Comparison of ENCODE assay signal across 8 cellular contexts in the genomic region with DNA sequence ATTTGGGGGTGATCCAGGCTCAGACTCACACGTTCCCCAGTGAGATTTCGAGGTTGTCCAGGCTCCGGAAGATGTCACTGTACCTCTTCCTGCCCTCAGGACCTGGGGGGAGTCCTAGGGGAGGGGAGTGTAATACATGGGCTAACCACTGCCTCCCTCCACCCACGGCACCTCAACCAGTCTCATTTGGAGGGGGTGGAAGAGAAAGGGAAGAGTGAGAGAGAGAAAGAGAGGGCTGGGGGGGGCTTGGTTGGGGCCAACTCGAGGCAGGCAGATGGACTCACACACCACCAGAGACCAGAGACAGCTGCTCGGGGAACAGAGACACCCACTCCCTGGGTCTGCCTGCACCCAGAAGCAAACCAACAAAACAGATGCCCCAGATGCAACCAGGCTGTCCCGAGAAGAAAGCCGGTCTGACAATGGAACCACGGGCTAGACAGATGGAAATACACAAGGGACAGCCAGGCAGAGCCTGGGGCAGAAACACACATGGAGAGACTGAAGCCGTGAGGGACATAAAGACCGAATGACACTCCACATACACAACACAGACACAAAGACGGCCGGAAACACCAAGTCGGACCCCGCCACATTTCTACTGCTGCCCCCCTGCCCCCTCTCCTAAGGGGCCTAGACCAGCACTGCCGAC. TPM values are rescaled to one million over a fixed set of nuclear protein-coding genes. Genes with fewer than 3 reads are reported as not detected.
A peak's percentile ranks its signal among the peaks of the same experiment; 100 is the strongest.
DNase-seq lines count a peak whose midpoint lies in the region; ATAC-seq, FAIRE-seq and TF ChIP-seq lines count a peak whose summit lies in the region.

No MANE protein-coding gene starts in this region.

- H3K27ac Mint-ChIP-seq in CD8-positive, alpha-beta memory T cell: peak overlapping the region; percentile 90 to 100 (median 97)

- ATAC-seq in GM21825 (IDR thresholded peaks at IDR 0.05; ENCODE audit: unreplicated experiment) (peak; percentile 14), HepG2 (peak; percentile 38)

- no peaks in the 10 kb centered on the region for H3K9me3 Mint-ChIP-seq in CD8-positive, alpha-beta memory T cell

- no peaks in the 10 kb centered on the region for H3K27me3 ChIP-seq in CD8-positive, alpha-beta memory T cell (ENCODE audit: insufficient read depth, low read length, poor library complexity, severe bottlenecking)
- no peaks in the 10 kb centered on the region for H3K27me3 ChIP-seq in HepG2 (ENCODE audit: control insufficient read depth in 1 of 2, insufficient read depth in 2 of 2, low read length in 2 of 2)

- peak overlapping the region; percentile 84 for H3K27ac ChIP-seq in CD8-positive, alpha-beta memory T cell (ENCODE audit: low read depth, low read length)
- H3K27ac ChIP-seq in OCI-LY7 (ENCODE audit: low read depth, low read length, poor library complexity, severe bottlenecking) (peak overlapping the region; percentile 90), HepG2 (ENCODE audit: extremely low read length, insufficient read depth, low read length) (no peak overlapping the region)

- BruUV-seq in OCI-LY7 (replicated peaks; lab: Mats Ljungman, UMichigan): no TSS peak
- BruUV-seq in HepG2 (replicated peaks; lab: Mats Ljungman, UMichigan): no TSS peak

- peak overlapping the region; percentile 26; the same call in 1 of the 2 replicates for H2AFZ ChIP-seq in OCI-LY7 (ENCODE audit: low read length)
- H2AFZ ChIP-seq in HepG2 (ENCODE audit: low read length): no peak overlapping the region

- H3K4me3 Mint-ChIP-seq in CD8-positive, alpha-beta memory T cell: peak overlapping the region; percentile 91 to 100 (median 98)

- no peaks in the 10 kb centered on the region for H4K20me1 ChIP-seq in OCI-LY7 (ENCODE audit: insufficient read depth, low read length)
- no peaks in the 10 kb centered on the region for H4K20me1 ChIP-seq in HepG2 (ENCODE audit: insufficient read depth, low read length)

- no peak for FAIRE-seq in HepG2 (lab: Jason Lieb, UNC)

- peak overlapping the region; percentile 87 for H3K4me2 ChIP-seq in OCI-LY7 (ENCODE audit: low read length)
- H3K4me2 ChIP-seq in HepG2 (ENCODE audit: low read depth, low read length): peak overlapping the region; percentile 87

- 23% methylated on average over 15 of the region's 16 CpGs for WGBS in HepG2 (ENCODE audit: low lambda C conversion rate)

- in situ Hi-C loops in astrocyte of the cerebellum (cut with HindIII; ENCODE audit: low sequenced_read_pairs) (no loop called here), HepG2 (cut with HindIII; ENCODE audit: extremely low pct_ligation_motif_present, low pct_unique_long_range_greater_than_20kb) (loop anchor here (5.0 kb wide), 1 partner anchor 105 kb away; a partner anchor contains a TSS)

- TF ChIP-seq POLR2A in HepG2 (IDR thresholded peaks at IDR 0.05; ENCODE audit: insufficient read depth in 1 of 2, low read depth in 2 of 2, low read length in 2 of 2): no peak

- H3K4me1 Mint-ChIP-seq in CD8-positive, alpha-beta memory T cell: peaks cover 13 to 29% (median 18%) of the 10 kb centered on the region in 3 donors

- peaks cover 16% of the 10 kb centered on the region; the same call in 1 of the 2 replicates for H3K79me2 ChIP-seq in OCI-LY7 (ENCODE audit: insufficient read depth, low read depth, low read length)
- H3K79me2 ChIP-seq in HepG2 (ENCODE audit: insufficient read depth, low read length): no peaks in the 10 kb centered on the region

- H3K27me3 Mint-ChIP-seq in CD8-positive, alpha-beta memory T cell: no peaks in the 10 kb centered on the region

- H3K4me3 ChIP-seq in CD8-positive, alpha-beta memory T cell (ENCODE audit: low read length): peak overlapping the region; percentile 99
- H3K4me3 ChIP-seq in OCI-LY7 (ENCODE audit: low read depth, low read length, poor library complexity, severe bottlenecking) (peak overlapping the region; percentile 78), astrocyte of the cerebellum (ENCODE audit: low read depth, low read length) (peak overlapping the region; percentile 92), HepG2 (replicated peaks in 1 of 3; ENCODE audit: insufficient read depth in 1 of 3, low read depth in 2 of 3, low read length in 3 of 3) (peak overlapping the region; percentile 86 to 88 (median 88))

- TF ChIP-seq CTCF in OCI-LY7 (conservative IDR thresholded peaks at IDR 0.05; ENCODE audit: low read length): no peak
- TF ChIP-seq CTCF in astrocyte of the cerebellum (IDR thresholded peaks at IDR 0.05; ENCODE audit: low read depth, low read length, missing control alignments): no peak
- TF ChIP-seq CTCF in HepG2 (CRISPR knock-in tag; IDR thresholded peaks at IDR 0.05): no peak

- no peak for TF ChIP-seq EP300 in HepG2 (IDR thresholded peaks at IDR 0.05; ENCODE audit: low read depth in 2 of 2, low read length in 2 of 2)
- TF ChIP-seq EP300 in HepG2 (CRISPR knock-in tag; IDR thresholded peaks at IDR 0.05; ENCODE audit: borderline replicate concordance): no peak

- peak overlapping the region; percentile 65 for H3K9ac ChIP-seq in HepG2 (ENCODE audit: insufficient read depth, low read depth, low read length)

- no peaks in the 10 kb centered on the region for H3K9me3 ChIP-seq in CD8-positive, alpha-beta memory T cell (ENCODE audit: low read length)
- no peaks in the 10 kb centered on the region for H3K9me3 ChIP-seq in OCI-LY7 (ENCODE audit: low read length)
- no peaks in the 10 kb centered on the region for H3K9me3 ChIP-seq in HepG2 (ENCODE audit: low read length)

- no peak for TF ChIP-seq RAD21 in HepG2 (CRISPR knock-in tag; IDR thresholded peaks at IDR 0.05)

- peaks cover 0 to 79% (median 4%) of the 10 kb centered on the region in 3 donors for H3K36me3 Mint-ChIP-seq in CD8-positive, alpha-beta memory T cell

- POLR2A ChIA-PET in CD8-positive, alpha-beta memory T cell (lab: Charles Lee): no interaction called here
- POLR2A ChIA-PET in OCI-LY7 (lab: Charles Lee) (no interaction called here), HepG2 (lab: Yijun Ruan, JAX) (no interaction called here)

- peaks cover 25% of the 10 kb centered on the region for H3K36me3 ChIP-seq in CD8-positive, alpha-beta memory T cell (ENCODE audit: insufficient read depth, low read length)
- H3K36me3 ChIP-seq in OCI-LY7 (ENCODE audit: insufficient read depth, low read length): peaks cover 62% of the 10 kb centered on the region
- peaks cover 5 to 27% of the 10 kb centered on the region in 2 experiments; a peak in 4 of 5 replicates for H3K36me3 ChIP-seq in HepG2 (replicated peaks in 1 of 2; ENCODE audit: control insufficient read depth in 1 of 2, insufficient read depth in 2 of 2, low read length in 2 of 2)

- H3K4me1 ChIP-seq in CD8-positive, alpha-beta memory T cell (ENCODE audit: insufficient read depth, low read length): peaks cover 20% of the 10 kb centered on the region
- peaks cover 21% of the 10 kb centered on the region for H3K4me1 ChIP-seq in OCI-LY7 (ENCODE audit: insufficient read depth, low read length, poor library complexity, severe bottlenecking)
- H3K4me1 ChIP-seq in HepG2 (ENCODE audit: insufficient read depth, low read length): no peaks in the 10 kb centered on the region

- CTCF ChIA-PET in CD8-positive, alpha-beta memory T cell (lab: Charles Lee): no interaction called here
- CTCF ChIA-PET in OCI-LY7 (lab: Charles Lee; ENCODE audit: unreplicated experiment) (no interaction called here), HepG2 (lab: Yijun Ruan, JAX; ENCODE audit: low intra/inter-chr PET ratio, low total read pairs) (interaction anchor here (0.8 to 2.4 kb wide), 2 partner anchors 88 to 110 kb away, joined by 3 to 23 read pairs; no protein-coding TSS in a partner anchor)

- DNase-seq in CD8-positive, alpha-beta memory T cell: peak; percentile 27 to 69 (median 41)
- peak; percentile 29 for DNase-seq in OCI-LY7 (ENCODE audit: low spot score)
- no peak for DNase-seq in astrocyte of the cerebellum (ENCODE audit: low read depth)
- no peak for DNase-seq in HepG2 (ENCODE audit: low spot score)
- DNase-seq in stimulated activated CD8-positive, alpha-beta memory T cell treated with anti-CD3 and anti-CD28 coated beads, Interleukin-4, amount 100 ng/mL, for 48 hours: peak; percentile 69
- no peak for DNase-seq in NCI-H2227 treated with DMSO at 0.1 percent for 48 hours (lab: John Stamatoyannopoulos, UW)
- DNase-seq in NCI-H128 (lab: John Stamatoyannopoulos, UW; ENCODE audit: unreplicated experiment): no peak

- H3K9me2 ChIP-seq in OCI-LY7 (ENCODE audit: insufficient read depth, low read length): no peaks in the 10 kb centered on the region

- intact Hi-C loops in OCI-LY7 (cut with micrococcal nuclease; ENCODE audit: unreplicated experiment): loop anchor here (1.0 kb wide), 1 partner anchor 110 kb away; no protein-coding TSS in a partner anchor
- intact Hi-C loops in HepG2 (cut with micrococcal nuclease; ENCODE audit: unreplicated experiment): loop anchor here (5.0 kb wide), 1 partner anchor 110 kb away; no protein-coding TSS in a partner anchor

RNA-seq across cellular contexts. Expression of a gene that starts 0.8 kb away (rescaled TPM):
- 10 to 100 TPM; 54.5 to 60.3 TPM for total RNA-seq in CD8-positive, alpha-beta memory T cell
- polyA plus RNA-seq in CD8-positive, alpha-beta memory T cell: 71.3 TPM
- 30.1 and 34.7 TPM in 2 replicates for total RNA-seq in OCI-LY7 (2014; rRNA removed; shearing (Covaris generic))
- 41.6 and 48.7 TPM in 2 replicates for total RNA-seq in OCI-LY7 (2022)
- total RNA-seq in HepG2 (2016; rRNA removed; fragmentation: Illumina TruSeq; extraction: Trizol): 1.3 and 1.8 TPM in 2 replicates
- 0.88 and 1.5 TPM in 2 replicates for total RNA-seq in HepG2 (2016; cell fraction: cytosol; rRNA removed; fragmentation: Illumina TruSeq; extraction: Trizol; ENCODE audit: low read depth)
- 1.4 and 1.5 TPM in 2 replicates for total RNA-seq in HepG2 (2016; cell fraction: insoluble cytoplasmic fraction; rRNA removed; fragmentation: Illumina TruSeq; extraction: Trizol)
- total RNA-seq in HepG2 (2016; cell fraction: membrane; rRNA removed; fragmentation: Illumina TruSeq; extraction: Trizol): 0.80 and 1.5 TPM in 2 replicates
- 1.7 and 2.0 TPM in 2 replicates for total RNA-seq in HepG2 (2016; cell fraction: nucleus; rRNA removed; fragmentation: Illumina TruSeq; extraction: Trizol)
- polyA plus RNA-seq in HepG2 (2011; rRNA removed): 1.4 and 1.5 TPM in 2 replicates
- 0.62 and 0.71 TPM in 2 replicates for polyA plus RNA-seq in HepG2 (2011; cell fraction: cytosol; rRNA removed)
- 16.5 and 21.4 TPM in 2 replicates for polyA plus RNA-seq in HepG2 (2011; cell fraction: nucleus; rRNA removed)
- polyA plus RNA-seq in HepG2 (2012): 2.1 and 3.2 TPM in 2 replicates
- polyA plus RNA-seq in HepG2 (2016; cell fraction: cytosol; fragmentation: Illumina TruSeq; extraction: Trizol; ENCODE audit: low read depth): 0.38 and 0.47 TPM in 2 replicates
- 1.8 and 2.2 TPM in 2 replicates for polyA plus RNA-seq in HepG2 (2016; cell fraction: insoluble cytoplasmic fraction; fragmentation: Illumina TruSeq; extraction: Trizol; ENCODE audit: low read depth)
- polyA plus RNA-seq in HepG2 (2016; cell fraction: membrane; fragmentation: Illumina TruSeq; extraction: Trizol; ENCODE audit: low read depth): 0.83 and 0.98 TPM in 2 replicates
- 4.6 and 6.5 TPM in 2 replicates for polyA plus RNA-seq in HepG2 (2016; cell fraction: nucleus; fragmentation: Illumina TruSeq; extraction: Trizol; ENCODE audit: insufficient read depth, low read depth)
- 1.3 and 6.5 TPM in 2 replicates for polyA minus RNA-seq in HepG2 (2011; rRNA and poly(A)+ RNA removed; ENCODE audit: low replicate concordance)
- polyA minus RNA-seq in HepG2 (2011; cell fraction: cytosol; rRNA and poly(A)+ RNA removed): 0.79 and 2.2 TPM in 2 replicates
- 2.4 and 3.0 TPM in 2 replicates for polyA minus RNA-seq in HepG2 (2011; cell fraction: nucleus; rRNA and poly(A)+ RNA removed)

RNA-seq across cellular contexts. Expression of a gene that starts 14.6 kb away (rescaled TPM):
- 10 to 100 TPM; 23.6 to 24.8 TPM for total RNA-seq in CD8-positive, alpha-beta memory T cell
- 37.8 TPM for polyA plus RNA-seq in CD8-positive, alpha-beta memory T cell
- 6.0 and 12.4 TPM in 2 replicates for total RNA-seq in OCI-LY7 (2014; rRNA removed; shearing (Covaris generic))
- total RNA-seq in OCI-LY7 (2022) (17.5 and 18.4 TPM in 2 replicates), HepG2 (2016; rRNA removed; fragmentation: Illumina TruSeq; extraction: Trizol) (0.72 and 0.86 TPM in 2 replicates)
- total RNA-seq in HepG2 (2016; cell fraction: cytosol; rRNA removed; fragmentation: Illumina TruSeq; extraction: Trizol; ENCODE audit: low read depth): not detected in 2 replicates
- 0.27 and 0.82 TPM in 2 replicates for total RNA-seq in HepG2 (2016; cell fraction: insoluble cytoplasmic fraction; rRNA removed; fragmentation: Illumina TruSeq; extraction: Trizol)
- total RNA-seq in HepG2 (2016; cell fraction: membrane; rRNA removed; fragmentation: Illumina TruSeq; extraction: Trizol): 0.19 TPM in 1 of 2 replicates, not detected in the other
- 0.50 and 1.2 TPM in 2 replicates for total RNA-seq in HepG2 (2016; cell fraction: nucleus; rRNA removed; fragmentation: Illumina TruSeq; extraction: Trizol)
- 3.6 TPM in 2 replicates for polyA plus RNA-seq in HepG2 (2011; rRNA removed)
- 0.54 and 0.72 TPM in 2 replicates for polyA plus RNA-seq in HepG2 (2011; cell fraction: cytosol; rRNA removed)
- 37.6 and 51.5 TPM in 2 replicates for polyA plus RNA-seq in HepG2 (2011; cell fraction: nucleus; rRNA removed)
- 4.0 and 4.3 TPM in 2 replicates for polyA plus RNA-seq in HepG2 (2012)
- polyA plus RNA-seq in HepG2 (2016; cell fraction: cytosol; fragmentation: Illumina TruSeq; extraction: Trizol; ENCODE audit: low read depth): 0.12 and 0.14 TPM in 2 replicates
- 0.24 and 0.39 TPM in 2 replicates for polyA plus RNA-seq in HepG2 (2016; cell fraction: insoluble cytoplasmic fraction; fragmentation: Illumina TruSeq; extraction: Trizol; ENCODE audit: low read depth)
- polyA plus RNA-seq in HepG2 (2016; cell fraction: membrane; fragmentation: Illumina TruSeq; extraction: Trizol; ENCODE audit: low read depth): not detected in 2 replicates
- 6.2 and 6.6 TPM in 2 replicates for polyA plus RNA-seq in HepG2 (2016; cell fraction: nucleus; fragmentation: Illumina TruSeq; extraction: Trizol; ENCODE audit: insufficient read depth, low read depth)
- 1.3 and 4.7 TPM in 2 replicates for polyA minus RNA-seq in HepG2 (2011; rRNA and poly(A)+ RNA removed; ENCODE audit: low replicate concordance)
- not detected in 2 replicates for polyA minus RNA-seq in HepG2 (2011; cell fraction: cytosol; rRNA and poly(A)+ RNA removed)
- 1.6 and 5.4 TPM in 2 replicates for polyA minus RNA-seq in HepG2 (2011; cell fraction: nucleus; rRNA and poly(A)+ RNA removed)

RNA-seq across cellular contexts. Expression of a gene that starts 20.8 kb away (rescaled TPM):
- total RNA-seq in CD8-positive, alpha-beta memory T cell: 10 to 100 TPM; 92.1 to 93.6 TPM
- 41.7 TPM for polyA plus RNA-seq in CD8-positive, alpha-beta memory T cell
- total RNA-seq in OCI-LY7 (2014; rRNA removed; shearing (Covaris generic)): 41.0 and 58.3 TPM in 2 replicates
- total RNA-seq in OCI-LY7 (2022) (122 and 128 TPM in 2 replicates), HepG2 (2016; rRNA removed; fragmentation: Illumina TruSeq; extraction: Trizol) (9.8 and 23.2 TPM in 2 replicates)
- total RNA-seq in HepG2 (2016; cell fraction: cytosol; rRNA removed; fragmentation: Illumina TruSeq; extraction: Trizol; ENCODE audit: low read depth): 8.5 and 9.9 TPM in 2 replicates
- total RNA-seq in HepG2 (2016; cell fraction: insoluble cytoplasmic fraction; rRNA removed; fragmentation: Illumina TruSeq; extraction: Trizol): 5.9 and 25.7 TPM in 2 replicates
- 11.2 and 13.7 TPM in 2 replicates for total RNA-seq in HepG2 (2016; cell fraction: membrane; rRNA removed; fragmentation: Illumina TruSeq; extraction: Trizol)
- 38.0 and 41.5 TPM in 2 replicates for total RNA-seq in HepG2 (2016; cell fraction: nucleus; rRNA removed; fragmentation: Illumina TruSeq; extraction: Trizol)
- 41.0 and 41.7 TPM in 2 replicates for polyA plus RNA-seq in HepG2 (2011; rRNA removed)
- polyA plus RNA-seq in HepG2 (2011; cell fraction: cytosol; rRNA removed): 10.1 and 16.3 TPM in 2 replicates
- polyA plus RNA-seq in HepG2 (2011; cell fraction: nucleus; rRNA removed): 461 and 645 TPM in 2 replicates
- polyA plus RNA-seq in HepG2 (2012): 25.9 and 38.7 TPM in 2 replicates
- polyA plus RNA-seq in HepG2 (2016; cell fraction: cytosol; fragmentation: Illumina TruSeq; extraction: Trizol; ENCODE audit: low read depth): 4.4 and 5.2 TPM in 2 replicates
- polyA plus RNA-seq in HepG2 (2016; cell fraction: insoluble cytoplasmic fraction; fragmentation: Illumina TruSeq; extraction: Trizol; ENCODE audit: low read depth): 7.4 and 11.3 TPM in 2 replicates
- 8.0 and 10.2 TPM in 2 replicates for polyA plus RNA-seq in HepG2 (2016; cell fraction: membrane; fragmentation: Illumina TruSeq; extraction: Trizol; ENCODE audit: low read depth)
- 159 and 170 TPM in 2 replicates for polyA plus RNA-seq in HepG2 (2016; cell fraction: nucleus; fragmentation: Illumina TruSeq; extraction: Trizol; ENCODE audit: insufficient read depth, low read depth)
- 80.6 and 93.0 TPM in 2 replicates for polyA minus RNA-seq in HepG2 (2011; rRNA and poly(A)+ RNA removed; ENCODE audit: low replicate concordance)
- 18.7 and 21.6 TPM in 2 replicates for polyA minus RNA-seq in HepG2 (2011; cell fraction: cytosol; rRNA and poly(A)+ RNA removed)
- 57.6 and 63.4 TPM in 2 replicates for polyA minus RNA-seq in HepG2 (2011; cell fraction: nucleus; rRNA and poly(A)+ RNA removed)

RNA-seq across cellular contexts. Expression of a gene that starts 24.1 kb away (rescaled TPM):
- 10 to 100 TPM; 15.0 to 17.1 TPM for total RNA-seq in CD8-positive, alpha-beta memory T cell
- polyA plus RNA-seq in CD8-positive, alpha-beta memory T cell: 8.3 TPM
- 5.1 and 6.7 TPM in 2 replicates for total RNA-seq in OCI-LY7 (2014; rRNA removed; shearing (Covaris generic))
- total RNA-seq in OCI-LY7 (2022) (4.6 and 5.0 TPM in 2 replicates), HepG2 (2016; rRNA removed; fragmentation: Illumina TruSeq; extraction: Trizol) (not detected in 2 replicates)
- total RNA-seq in HepG2 (2016; cell fraction: cytosol; rRNA removed; fragmentation: Illumina TruSeq; extraction: Trizol; ENCODE audit: low read depth): not detected in 2 replicates
- total RNA-seq in HepG2 (2016; cell fraction: insoluble cytoplasmic fraction; rRNA removed; fragmentation: Illumina TruSeq; extraction: Trizol): not detected in 2 replicates
- not detected in 2 replicates for total RNA-seq in HepG2 (2016; cell fraction: membrane; rRNA removed; fragmentation: Illumina TruSeq; extraction: Trizol)
- total RNA-seq in HepG2 (2016; cell fraction: nucleus; rRNA removed; fragmentation: Illumina TruSeq; extraction: Trizol): not detected in 2 replicates
- not detected in 2 replicates for polyA plus RNA-seq in HepG2 (2011; rRNA removed)
- not detected in 2 replicates for polyA plus RNA-seq in HepG2 (2011; cell fraction: cytosol; rRNA removed)
- not detected in 2 replicates for polyA plus RNA-seq in HepG2 (2011; cell fraction: nucleus; rRNA removed)
- not detected in 2 replicates for polyA plus RNA-seq in HepG2 (2012)
- not detected in 2 replicates for polyA plus RNA-seq in HepG2 (2016; cell fraction: cytosol; fragmentation: Illumina TruSeq; extraction: Trizol; ENCODE audit: low read depth)
- polyA plus RNA-seq in HepG2 (2016; cell fraction: insoluble cytoplasmic fraction; fragmentation: Illumina TruSeq; extraction: Trizol; ENCODE audit: low read depth): not detected in 2 replicates
- not detected in 2 replicates for polyA plus RNA-seq in HepG2 (2016; cell fraction: membrane; fragmentation: Illumina TruSeq; extraction: Trizol; ENCODE audit: low read depth)
- polyA plus RNA-seq in HepG2 (2016; cell fraction: nucleus; fragmentation: Illumina TruSeq; extraction: Trizol; ENCODE audit: insufficient read depth, low read depth): not detected in 2 replicates
- 2.6 TPM in 1 of 2 replicates, not detected in the other for polyA minus RNA-seq in HepG2 (2011; rRNA and poly(A)+ RNA removed; ENCODE audit: low replicate concordance)
- not detected in 2 replicates for polyA minus RNA-seq in HepG2 (2011; cell fraction: cytosol; rRNA and poly(A)+ RNA removed)
- polyA minus RNA-seq in HepG2 (2011; cell fraction: nucleus; rRNA and poly(A)+ RNA removed): not detected in 2 replicates

RNA-seq across cellular contexts. Expression of a gene that starts 26.0 kb away (rescaled TPM):
- 10 to 100 TPM; 73.6 to 74.0 TPM for total RNA-seq in CD8-positive, alpha-beta memory T cell
- polyA plus RNA-seq in CD8-positive, alpha-beta memory T cell: 103 TPM
- total RNA-seq in OCI-LY7 (2014; rRNA removed; shearing (Covaris generic)): 83.8 and 85.6 TPM in 2 replicates
- total RNA-seq in OCI-LY7 (2022): 66.6 and 87.0 TPM in 2 replicates
- 28.9 and 35.3 TPM in 2 replicates for total RNA-seq in HepG2 (2016; rRNA removed; fragmentation: Illumina TruSeq; extraction: Trizol)
- 5.8 and 9.2 TPM in 2 replicates for total RNA-seq in HepG2 (2016; cell fraction: cytosol; rRNA removed; fragmentation: Illumina TruSeq; extraction: Trizol; ENCODE audit: low read depth)
- 30.1 and 36.1 TPM in 2 replicates for total RNA-seq in HepG2 (2016; cell fraction: insoluble cytoplasmic fraction; rRNA removed; fragmentation: Illumina TruSeq; extraction: Trizol)
- 18.6 and 18.7 TPM in 2 replicates for total RNA-seq in HepG2 (2016; cell fraction: membrane; rRNA removed; fragmentation: Illumina TruSeq; extraction: Trizol)
- total RNA-seq in HepG2 (2016; cell fraction: nucleus; rRNA removed; fragmentation: Illumina TruSeq; extraction: Trizol): 18.7 and 19.2 TPM in 2 replicates
- polyA plus RNA-seq in HepG2 (2011; rRNA removed): 10.9 and 12.9 TPM in 2 replicates
- polyA plus RNA-seq in HepG2 (2011; cell fraction: cytosol; rRNA removed): 5.0 and 7.2 TPM in 2 replicates
- 5.5 and 6.9 TPM in 2 replicates for polyA plus RNA-seq in HepG2 (2011; cell fraction: nucleus; rRNA removed)
- polyA plus RNA-seq in HepG2 (2012): 7.8 and 8.8 TPM in 2 replicates
- polyA plus RNA-seq in HepG2 (2016; cell fraction: cytosol; fragmentation: Illumina TruSeq; extraction: Trizol; ENCODE audit: low read depth): 4.9 and 6.0 TPM in 2 replicates
- polyA plus RNA-seq in HepG2 (2016; cell fraction: insoluble cytoplasmic fraction; fragmentation: Illumina TruSeq; extraction: Trizol; ENCODE audit: low read depth): 24.4 and 28.4 TPM in 2 replicates
- polyA plus RNA-seq in HepG2 (2016; cell fraction: membrane; fragmentation: Illumina TruSeq; extraction: Trizol; ENCODE audit: low read depth): 9.1 and 9.6 TPM in 2 replicates
- polyA plus RNA-seq in HepG2 (2016; cell fraction: nucleus; fragmentation: Illumina TruSeq; extraction: Trizol; ENCODE audit: insufficient read depth, low read depth): 23.5 and 25.1 TPM in 2 replicates
- polyA minus RNA-seq in HepG2 (2011; rRNA and poly(A)+ RNA removed; ENCODE audit: low replicate concordance): 4.7 and 7.8 TPM in 2 replicates
- 6.7 and 11.7 TPM in 2 replicates for polyA minus RNA-seq in HepG2 (2011; cell fraction: cytosol; rRNA and poly(A)+ RNA removed)
- 16.0 and 18.4 TPM in 2 replicates for polyA minus RNA-seq in HepG2 (2011; cell fraction: nucleus; rRNA and poly(A)+ RNA removed)

Comparison
In these comparisons a context has a peak if more than half of its experiments do, and no peak if none do; other contexts are left out.
1. DNase-seq: peak in CD8-positive, alpha-beta memory T cell (5 of 5), OCI-LY7 (single experiment) and stimulated activated CD8-positive, alpha-beta memory T cell treated with anti-CD3 and anti-CD28 coated beads, Interleukin-4, amount 100 ng/mL, for 48 hours (single experiment); none in astrocyte of the cerebellum (single experiment), HepG2 (single experiment), NCI-H2227 treated with DMSO at 0.1 percent for 48 hours (single experiment) and NCI-H128 (single experiment).
2. RNA of a gene that starts 0.8 kb away (total RNA-seq): 54.5 to 60.3 TPM in CD8-positive, alpha-beta memory T cell and 30.1 to 48.7 TPM in OCI-LY7; 0.80 to 2.0 TPM in HepG2; every median in the first group is over 10 times any median in the second.
3. Peak in every context shown above with its lines, with median percentiles within 50 percentile points of each other: H3K4me3 ChIP-seq.